Comparison of ENCODE assay signal across 13 cellular contexts in the genomic region with DNA sequence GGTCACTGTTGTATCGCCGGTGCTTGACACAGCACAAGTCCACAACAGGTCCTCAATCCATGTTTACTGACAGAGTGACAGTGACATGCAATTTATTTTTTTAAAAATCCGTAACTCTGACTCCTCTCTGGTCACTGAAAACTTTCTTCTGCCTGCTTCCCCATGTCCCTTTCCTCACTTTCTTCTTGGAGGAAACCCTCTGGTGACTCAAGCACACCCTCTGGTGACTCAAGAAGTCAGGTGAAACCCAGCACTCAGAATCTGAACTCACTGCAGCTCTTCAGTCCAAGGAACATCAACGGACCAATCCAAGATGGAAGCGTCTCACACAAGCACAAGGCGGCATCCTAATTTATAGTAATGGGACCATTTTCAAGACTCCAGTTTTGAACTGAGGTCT.
"Had no signal": no experiment of that assay in that cellular context is flagged by ENCODE, and none has a peak within 500 bp of the region (broad histone marks: within the 10 kb centered on the region; RNA-seq: fewer than 3 reads in every experiment).

No MANE protein-coding gene starts in this region.

- H3K9me3 ChIP-seq: thyroid gland had no signal

- ATAC-seq: activated CD8-positive, alpha-beta T cell treated with anti-CD3 and anti-CD28 coated beads, Interleukin-2, amount 10 ng/mL, durations not matched to agents 7 days and 5 days; activated naive CD4-positive, alpha-beta T cell treated with anti-CD3 and anti-CD28 coated beads, Interleukin-2, amount 50 U/mL, for 72 hours had no signal

- DNase-seq: activated CD4-positive, alpha-beta T cell treated with anti-CD3 and anti-CD28 coated beads for 48 hours; activated CD8-positive, alpha-beta memory T cell treated with anti-CD3 and anti-CD28 coated beads, Interleukin-2, amount 50 U/mL, for 4 hours; activated CD8-positive, alpha-beta T cell treated with anti-CD3 and anti-CD28 coated beads, Interleukin-2, amount 10 ng/mL, durations not matched to agents 7 days and 5 days; activated gamma-delta T cell; activated T-cell treated with anti-CD3 and anti-CD28 coated beads, Interleukin-2, amount 50 U/mL, for 48 hours; effector memory CD4-positive, alpha-beta T cell; erythroblast; hypothalamus; stimulated activated CD4-positive, alpha-beta T cell treated with anti-CD3 and anti-CD28 coated beads, Interleukin-12 subunit alpha, Interleukin-12 subunit beta, amount 100 ng/mL, for 4 hours; stimulated activated CD4-positive, alpha-beta T cell treated with anti-CD3 and anti-CD28 coated beads, Interleukin-2, amount 100 ng/mL, for 24 hours; T-helper 2 cell; thyroid gland had no signal

- H3K4me1 ChIP-seq: thyroid gland had no signal

- H3K27me3 ChIP-seq: thyroid gland had no signal

- H3K4me3 ChIP-seq: thyroid gland had no signal

- H3K36me3 ChIP-seq: thyroid gland had no signal

- H3K27ac ChIP-seq: thyroid gland had no signal
